Comparison of ENCODE assay signal across 13 cellular contexts in the genomic region with DNA sequence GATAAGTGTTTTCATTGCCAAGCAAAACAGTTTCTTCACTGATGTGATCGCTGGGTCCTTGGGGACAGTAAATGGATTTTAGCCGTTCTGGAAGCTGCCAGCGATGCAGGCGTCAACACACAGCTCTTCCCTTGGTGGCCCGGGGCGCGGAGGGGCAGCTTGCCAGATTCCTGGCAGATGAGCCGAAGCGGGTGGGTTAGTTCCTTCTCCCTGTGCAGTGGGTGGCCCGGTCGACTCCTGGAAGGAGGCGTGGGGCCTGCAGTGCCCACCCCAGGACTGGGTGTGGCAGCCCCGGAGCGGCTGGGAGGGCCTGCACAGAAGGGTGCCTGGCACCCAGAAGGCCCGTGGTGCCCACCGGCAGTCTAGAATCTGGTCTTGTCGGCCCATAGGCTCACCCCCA.
DNase-seq lines count a peak whose midpoint lies in the region; ATAC-seq and TF ChIP-seq lines count a peak whose summit lies in the region.
"Had no signal": no experiment of that assay in that cellular context is flagged by ENCODE, and none has a peak within 500 bp of the region (broad histone marks: within the 10 kb centered on the region; RNA-seq: fewer than 3 reads in every experiment).

No MANE protein-coding gene starts in this region.

- H3K27me3 Mint-ChIP-seq in glutamatergic neuron (ENCODE audit: unreplicated experiment), result peaks cover 25% of the 10 kb centered on the region
- H3K27me3 Mint-ChIP-seq: activated B cell treated with CpG ODN at 0.5 μM for 24 hours had no signal

- ATAC-seq in left lung (no peak), HG03469 (IDR thresholded peaks at IDR 0.05; ENCODE audit: unreplicated experiment) (no peak)
- ATAC-seq: stimulated activated naive CD8-positive, alpha-beta T cell treated with anti-CD3 and anti-CD28 coated beads, Interleukin-15, Interleukin-2, amounts not matched to agents 100 U/mL and 50 U/mL, for 24 hours had no signal

- POLR2A ChIA-PET in A673 (lab: Charles Lee; ENCODE audit: low non-redundant PET), result no interaction called here

- H3K4me3 ChIP-seq in A673 (ENCODE audit: low read depth, low read length, poor library complexity, severe bottlenecking) (no peak overlapping the region), left lung (no peak overlapping the region)

- intact Hi-C loops in A673 (cut with micrococcal nuclease; ENCODE audit: unreplicated experiment), result loop anchor here (5.0 kb wide), 1 partner anchor 539 kb away; no protein-coding TSS in a partner anchor
- intact Hi-C loops in left lung (cut with DNase I), result loop anchor here (10.0 kb wide), 2 partner anchors 163 to 233 kb away; no protein-coding TSS in a partner anchor

- H3K4me1 Mint-ChIP-seq in glutamatergic neuron (ENCODE audit: low read depth, unreplicated experiment), result peaks cover 40% of the 10 kb centered on the region
- H3K4me1 Mint-ChIP-seq: activated B cell treated with CpG ODN at 0.5 μM for 24 hours had no signal

- H3K27ac Mint-ChIP-seq in glutamatergic neuron (ENCODE audit: unreplicated experiment), result peak overlapping the region; percentile 97
- H3K27ac Mint-ChIP-seq: activated B cell treated with CpG ODN at 0.5 μM for 24 hours had no signal

- TF ChIP-seq CTCF in A673 (conservative IDR thresholded peaks at IDR 0.05; ENCODE audit: low read depth, low read length) (no peak), glutamatergic neuron (IDR thresholded peaks at IDR 0.05; ENCODE audit: partially characterized antibody, unreplicated experiment) (no peak), left lung (IDR thresholded peaks at IDR 0.05) (no peak)

- H3K36me3 ChIP-seq in A673 (ENCODE audit: insufficient read depth, low read length, poor library complexity, severe bottlenecking), result peaks cover 4% of the 10 kb centered on the region
- peaks cover 0 to 74% of the 10 kb centered on the region in 2 donors for H3K36me3 ChIP-seq in left lung

- H3K9me3 ChIP-seq in A673 (ENCODE audit: low read depth, low read length, poor library complexity, severe bottlenecking) (no peaks in the 10 kb centered on the region), left lung (no peaks in the 10 kb centered on the region)

- peak overlapping the region; percentile 64 for H3K4me3 Mint-ChIP-seq in glutamatergic neuron (ENCODE audit: unreplicated experiment)
- H3K4me3 Mint-ChIP-seq: activated B cell treated with CpG ODN at 0.5 μM for 24 hours had no signal

- peaks cover 21% of the 10 kb centered on the region for H3K9me3 Mint-ChIP-seq in glutamatergic neuron (ENCODE audit: unreplicated experiment)
- H3K9me3 Mint-ChIP-seq: activated B cell treated with CpG ODN at 0.5 μM for 24 hours had no signal

- H3K4me1 ChIP-seq in A673 (ENCODE audit: insufficient read depth, low read length, poor library complexity, severe bottlenecking), result peaks cover 39% of the 10 kb centered on the region
- H3K4me1 ChIP-seq in left lung, result peaks cover 0 to 26% of the 10 kb centered on the region in 2 donors

- BruUV-seq in A673 (replicated peaks; lab: Mats Ljungman, UMichigan), result no TSS peak

- peak overlapping the region; percentile 43 for H3K27ac ChIP-seq in A673 (ENCODE audit: low read depth, low read length, poor library complexity, severe bottlenecking)
- no peak overlapping the region for H3K27ac ChIP-seq in left lung

- CTCF ChIA-PET in A673 (lab: Charles Lee), result interaction anchor here (1.3 kb wide), 1 partner anchor 9 kb away, joined by 3 read pairs; no protein-coding TSS in a partner anchor

- DNase-seq in A673 (ENCODE audit: low spot score) (peak; percentile 80), NCI-H1092 (lab: John Stamatoyannopoulos, UW) (peak; percentile 62), NCI-H69 (lab: John Stamatoyannopoulos, UW) (peak; percentile 81), glutamatergic neuron (peak; percentile 74), left lung (no peak), medulla oblongata (ENCODE audit: extremely low spot score) (no peak)
- no peak for DNase-seq in activated effector memory CD4-positive, alpha-beta T cell treated with anti-CD3 and anti-CD28 coated beads, Interleukin-2, amount 50 U/mL, for 16 hours
- DNase-seq: activated B cell treated with CpG ODN at 0.5 μM for 24 hours; activated naive CD4-positive, alpha-beta T cell treated with anti-CD3 and anti-CD28 coated beads, Interleukin-2, amount 50 U/mL, for 16 hours; NCI-H446 treated with DMSO at 0.1 percent for 48 hours; OCI-M1; stimulated activated naive CD8-positive, alpha-beta T cell treated with anti-CD3 and anti-CD28 coated beads, Interleukin-15, Interleukin-2, amounts not matched to agents 100 U/mL and 50 U/mL, for 24 hours had no signal

- H3K27me3 ChIP-seq in A673 (replicated peaks; ENCODE audit: insufficient read depth, low read depth, low read length, poor library complexity) (no peaks in the 10 kb centered on the region), left lung (no peaks in the 10 kb centered on the region)

- H3K36me3 Mint-ChIP-seq in glutamatergic neuron (ENCODE audit: unreplicated experiment), result no peaks in the 10 kb centered on the region

Comparison
In these comparisons a context has a peak if more than half of its experiments do, and no peak if none do; other contexts are left out.
1. DNase-seq: peak in A673 (single experiment), NCI-H1092 (single experiment), NCI-H69 (single experiment) and glutamatergic neuron (single experiment); none in left lung (0 of 2), medulla oblongata (single experiment) and activated effector memory CD4-positive, alpha-beta T cell treated with anti-CD3 and anti-CD28 coated beads, Interleukin-2, amount 50 U/mL, for 16 hours (single experiment).